23 cellular contexts compared by ENCODE assay signal in genomic region chr13:98035373-98035772, GRCh38.
DNase-seq lines count a peak whose midpoint lies in the region; ATAC-seq, FAIRE-seq and TF ChIP-seq lines count a peak whose summit lies in the region.
"Had no signal": no experiment of that assay in that cellular context is flagged by ENCODE, and none has a peak within 500 bp of the region (broad histone marks: within the 10 kb centered on the region; RNA-seq: fewer than 3 reads in every experiment).

No MANE protein-coding gene starts in this region.

- no peak for DNase-seq in HepG2 (ENCODE audit: low spot score)
- no peak for DNase-seq in right lobe of liver
- peak; percentile 10 for DNase-seq in renal cortical epithelial cell (ENCODE audit: low read depth)
- no peak for DNase-seq in stimulated activated naive B cell treated with anti-CD40 and anti-IgM and Interleukin-4, amounts not matched to agents 10 μg/mL and 1 μg/mL and 100 μg/mL, for 72 hours
- DNase-seq in DMS79 (lab: John Stamatoyannopoulos, UW) = no peak
- DNase-seq: AML-193; Caco-2; Calu3; CD4-positive, alpha-beta T cell; CD8-positive, alpha-beta T cell; DND-41; EL; GDM1 had no signal

- no peak overlapping the region for H3K4me2 ChIP-seq in HepG2 (ENCODE audit: low read depth, low read length)
- H3K4me2 ChIP-seq: A549; BLaER1 treated with 17β-estradiol and CSF1 and Interleukin-3, amounts not matched to agents 10 nM and 100 nM had no signal

- H3K4me3 ChIP-seq in HepG2 (replicated peaks in 1 of 3; ENCODE audit: insufficient read depth in 1 of 3, low read depth in 2 of 3, low read length in 3 of 3) (no peak overlapping the region), right lobe of liver (no peak overlapping the region)
- H3K4me3 ChIP-seq: A549; BLaER1 treated with 17β-estradiol and CSF1 and Interleukin-3, amounts not matched to agents 10 nM and 100 nM; GM12878 had no signal

- intact Hi-C loops in HepG2 (cut with micrococcal nuclease; ENCODE audit: unreplicated experiment) (no loop called here), right lobe of liver (cut with DNase I) (loop anchor here in 1 of 2 donors (10.0 kb wide), 1 partner anchor 409 kb away; no protein-coding TSS in a partner anchor)

- no peaks in the 10 kb centered on the region for H3K36me3 Mint-ChIP-seq in stimulated activated naive B cell treated with anti-CD40 and anti-IgM and Interleukin-4, amounts not matched to agents 10 μg/mL and 1 μg/mL and 100 μg/mL, for 72 hours
- H3K36me3 Mint-ChIP-seq: CD8-positive, alpha-beta T cell had no signal

- TF ChIP-seq EP300 in HepG2 (IDR thresholded peaks at IDR 0.05; ENCODE audit: low read depth in 2 of 2, low read length in 2 of 2) = no peak
- TF ChIP-seq EP300 in HepG2 (CRISPR knock-in tag; IDR thresholded peaks at IDR 0.05; ENCODE audit: borderline replicate concordance) = no peak

- no peaks in the 10 kb centered on the region for H3K36me3 ChIP-seq in HepG2 (replicated peaks in 1 of 2; ENCODE audit: control insufficient read depth in 1 of 2, insufficient read depth in 2 of 2, low read length in 2 of 2)
- H3K36me3 ChIP-seq in right lobe of liver = no peaks in the 10 kb centered on the region
- H3K36me3 ChIP-seq: BLaER1 treated with 17β-estradiol and CSF1 and Interleukin-3, amounts not matched to agents 10 nM and 100 nM had no signal

- no peaks in the 10 kb centered on the region for H3K27me3 ChIP-seq in HepG2 (ENCODE audit: control insufficient read depth in 1 of 2, insufficient read depth in 2 of 2, low read length in 2 of 2)
- no peaks in the 10 kb centered on the region for H3K27me3 ChIP-seq in right lobe of liver
- H3K27me3 ChIP-seq: BLaER1 treated with 17β-estradiol and CSF1 and Interleukin-3, amounts not matched to agents 10 nM and 100 nM had no signal

- H3K9me3 ChIP-seq in HepG2 (ENCODE audit: low read length) = no peaks in the 10 kb centered on the region
- H3K9me3 ChIP-seq in right lobe of liver = no peaks in the 10 kb centered on the region
- H3K9me3 ChIP-seq: A549; BLaER1 treated with 17β-estradiol and CSF1 and Interleukin-3, amounts not matched to agents 10 nM and 100 nM; Caco-2 had no signal

- H3K27ac ChIP-seq in HepG2 (ENCODE audit: extremely low read length, insufficient read depth, low read length) (no peak overlapping the region), right lobe of liver (no peak overlapping the region)
- H3K27ac ChIP-seq: 22Rv1; A549; BLaER1 treated with 17β-estradiol and CSF1 and Interleukin-3, amounts not matched to agents 10 nM and 100 nM; C4-2B had no signal

- BruUV-seq in HepG2 (replicated peaks; lab: Mats Ljungman, UMichigan) = no TSS peak

- no peak for FAIRE-seq in HepG2 (lab: Jason Lieb, UNC)
- FAIRE-seq: A549, D721Med, GM12878, GM12892, GM18507 had no signal

- no peaks in the 10 kb centered on the region for H4K20me1 ChIP-seq in HepG2 (ENCODE audit: insufficient read depth, low read length)
- H4K20me1 ChIP-seq: BLaER1 treated with 17β-estradiol and CSF1 and Interleukin-3, amounts not matched to agents 10 nM and 100 nM had no signal

- in situ Hi-C loops in HepG2 (cut with HindIII; ENCODE audit: extremely low pct_ligation_motif_present, low pct_unique_long_range_greater_than_20kb) = no loop called here

- 56% methylated on average over 5 of the region's 5 CpGs for WGBS in HepG2 (ENCODE audit: low lambda C conversion rate)
- 43% methylated on average over 4 of the region's 5 CpGs for WGBS in right lobe of liver (ENCODE audit: insufficient coverage, low coverage, low lambda C conversion rate, missing lambda C conversion rate)

- H2AFZ ChIP-seq in HepG2 (ENCODE audit: low read length) = no peak overlapping the region

- TF ChIP-seq RAD21 in HepG2 (CRISPR knock-in tag; IDR thresholded peaks at IDR 0.05) = no peak

- H3K4me1 ChIP-seq in HepG2 (ENCODE audit: insufficient read depth, low read length) = peaks cover 78% of the 10 kb centered on the region
- peaks cover 0 to 16% (median 2%) of the 10 kb centered on the region in 4 donors for H3K4me1 ChIP-seq in right lobe of liver

- TF ChIP-seq POLR2A in HepG2 (IDR thresholded peaks at IDR 0.05; ENCODE audit: insufficient read depth in 1 of 2, low read depth in 2 of 2, low read length in 2 of 2) (no peak), right lobe of liver (IDR thresholded peaks at IDR 0.05) (no peak)

- H3K9ac ChIP-seq in HepG2 (ENCODE audit: insufficient read depth, low read depth, low read length) = no peak overlapping the region
- H3K9ac ChIP-seq: BLaER1 treated with 17β-estradiol and CSF1 and Interleukin-3, amounts not matched to agents 10 nM and 100 nM had no signal

- H3K27me3 Mint-ChIP-seq in stimulated activated naive B cell treated with anti-CD40 and anti-IgM and Interleukin-4, amounts not matched to agents 10 μg/mL and 1 μg/mL and 100 μg/mL, for 72 hours = peaks cover 6 to 10% of the 10 kb centered on the region in 2 donors

- CTCF ChIA-PET in HepG2 (lab: Yijun Ruan, JAX; ENCODE audit: low intra/inter-chr PET ratio, low total read pairs) = no interaction called here

- no peaks in the 10 kb centered on the region for H3K9me3 Mint-ChIP-seq in stimulated activated naive B cell treated with anti-CD40 and anti-IgM and Interleukin-4, amounts not matched to agents 10 μg/mL and 1 μg/mL and 100 μg/mL, for 72 hours
- H3K9me3 Mint-ChIP-seq: CD4-positive, alpha-beta T cell; CD8-positive, alpha-beta T cell had no signal

- no peak for ATAC-seq in HepG2
- no peak for ATAC-seq in right lobe of liver
- peak; percentile 25 to 27 for ATAC-seq in stimulated activated naive B cell treated with anti-CD40 and anti-IgM and Interleukin-4, amounts not matched to agents 10 μg/mL and 1 μg/mL and 100 μg/mL, for 72 hours (replicated peaks)
- no peak for ATAC-seq in HG03521 (IDR thresholded peaks at IDR 0.05; ENCODE audit: unreplicated experiment)
- ATAC-seq: A549; CD8-positive, alpha-beta T cell; GM12878 had no signal

- no peak overlapping the region for H3K27ac Mint-ChIP-seq in stimulated activated naive B cell treated with anti-CD40 and anti-IgM and Interleukin-4, amounts not matched to agents 10 μg/mL and 1 μg/mL and 100 μg/mL, for 72 hours
- H3K27ac Mint-ChIP-seq: B cell; CD4-positive, alpha-beta T cell; CD8-positive, alpha-beta T cell had no signal

- no peak for TF ChIP-seq CTCF in HepG2 (CRISPR knock-in tag; IDR thresholded peaks at IDR 0.05)
- no peak for TF ChIP-seq CTCF in right lobe of liver (IDR thresholded peaks at IDR 0.05)

- no peaks in the 10 kb centered on the region for H3K4me1 Mint-ChIP-seq in stimulated activated naive B cell treated with anti-CD40 and anti-IgM and Interleukin-4, amounts not matched to agents 10 μg/mL and 1 μg/mL and 100 μg/mL, for 72 hours
- H3K4me1 Mint-ChIP-seq: B cell had no signal

- POLR2A ChIA-PET in HepG2 (lab: Yijun Ruan, JAX) = no interaction called here

- H3K79me2 ChIP-seq in HepG2 (ENCODE audit: insufficient read depth, low read length) = no peaks in the 10 kb centered on the region

- no peak overlapping the region for H3K4me3 Mint-ChIP-seq in stimulated activated naive B cell treated with anti-CD40 and anti-IgM and Interleukin-4, amounts not matched to agents 10 μg/mL and 1 μg/mL and 100 μg/mL, for 72 hours
- H3K4me3 Mint-ChIP-seq: B cell; CD4-positive, alpha-beta T cell; CD8-positive, alpha-beta T cell had no signal

TF ChIP-seq in HepG2, 621 proteins besides CTCF, POLR2A, EP300 and RAD21:
- TF ChIP-seq ZNF251 (CRISPR knock-in tag; IDR thresholded peaks at IDR 0.05) (no peak), HNF4A (CRISPR knock-in tag; IDR thresholded peaks at IDR 0.05) (peak; percentile 13; the same call in 1 of the 2 replicates), ZNF121 (CRISPR knock-in tag; IDR thresholded peaks at IDR 0.05) (peak; percentile 91), ZMYM3 (CRISPR knock-in tag; IDR thresholded peaks at IDR 0.05) (peak; percentile 30; the same call in 1 of the 2 replicates), HBP1 (CRISPR knock-in tag; IDR thresholded peaks at IDR 0.05; ENCODE audit: low read depth) (no peak)

Comparison
In these comparisons a context has a peak if more than half of its experiments do, and no peak if none do; other contexts are left out.
1. ATAC-seq: peak in stimulated activated naive B cell treated with anti-CD40 and anti-IgM and Interleukin-4, amounts not matched to agents 10 μg/mL and 1 μg/mL and 100 μg/mL, for 72 hours (2 of 2); none in HepG2 (single experiment), right lobe of liver (0 of 4) and HG03521 (single experiment).